ENCODE assay signal across 8 cellular contexts in genomic region chr22:21867528-21868266, GRCh38. TPM values are rescaled to one million over a fixed set of nuclear protein-coding genes. Genes with fewer than 3 reads are reported as not detected.
DNase-seq lines count a peak whose midpoint lies in the region; ATAC-seq and TF ChIP-seq lines count a peak whose summit lies in the region.

Gene MAPK1, minus strand, starts transcription at chr22:21867645. Its CDS starts 205 bp downstream, at chr22:21867440.

- ATAC-seq in foreskin keratinocyte: peak; percentile 91

- no peaks in the 10 kb centered on the region for H3K9me3 ChIP-seq in neuronal stem cell (replicated peaks in 1 of 2; ENCODE audit: control insufficient read depth in 2 of 2, insufficient read depth in 1 of 2, low read depth in 1 of 2, low read length in 2 of 2)

- peak within 1 kb of the TSS; percentile 52 for H2AK5ac ChIP-seq in neuronal stem cell (ENCODE audit: low read depth, low read length)

- no CpG with 5 or more reads among the region's 74 CpGs for WGBS in neuronal stem cell (ENCODE audit: extremely low coverage in 2 of 2, insufficient read length in 2 of 2, insufficient replicate concordance in 1 of 2), 2 donors

- H4K8ac ChIP-seq in neuronal stem cell (ENCODE audit: low read depth, low read length): peak within 1 kb of the TSS; percentile 43

- peak within 1 kb of the TSS; percentile 61 for H3K4me2 ChIP-seq in neuronal stem cell (ENCODE audit: insufficient read depth, low read length, poor library complexity, severe bottlenecking)

- H3K23ac ChIP-seq in neuronal stem cell (ENCODE audit: low read depth, low read length, poor library complexity): peak within 1 kb of the TSS; percentile 100

- H3K27me3 ChIP-seq in foreskin keratinocyte (no peaks in the 10 kb centered on the region), neuronal stem cell (ENCODE audit: control insufficient read depth in 3 of 3, insufficient read depth in 3 of 3, low read depth in 1 of 3, low read length in 3 of 3) (no peaks in the 10 kb centered on the region)

- DNase-seq in ELR (ENCODE audit: low read depth) (peak; percentile 90), GOT3 (lab: John Stamatoyannopoulos, UW) (peak; percentile 76), SHP77 treated with DMSO at 0.1 percent for 48 hours (lab: John Stamatoyannopoulos, UW) (peak; percentile 75), foreskin keratinocyte (peak; percentile 47 to 66), neuronal stem cell (ENCODE audit: low spot score) (peak; percentile 85)
- peak; percentile 93 for DNase-seq in activated gamma-delta T cell treated with anti-CD3 and anti-CD28 coated beads, Interleukin-2, amount 50 U/mL, for 16 hours (ENCODE audit: low read depth)

- peak within 1 kb of the TSS; percentile 95 for H2AFZ ChIP-seq in neuronal stem cell (ENCODE audit: low read length)

- peak within 1 kb of the TSS; percentile 66 for H3K4ac ChIP-seq in neuronal stem cell (ENCODE audit: low read length)

- peak within 1 kb of the TSS; percentile 77 to 100 for H3K4me3 ChIP-seq in neuronal stem cell (ENCODE audit: low read length in 2 of 2)

- H2BK12ac ChIP-seq in neuronal stem cell (ENCODE audit: low read length): peak within 1 kb of the TSS; percentile 73

- H4K91ac ChIP-seq in neuronal stem cell (ENCODE audit: low read depth, low read length, poor library complexity): no peak within 1 kb of the TSS

- H3K36me3 ChIP-seq in neuronal stem cell (replicated peaks in 1 of 2; ENCODE audit: control insufficient read depth in 2 of 2, insufficient read depth in 2 of 2, low read length in 2 of 2): peaks cover 0 to 6% of the 10 kb centered on the region in 2 donors

- H3K27ac ChIP-seq in foreskin keratinocyte: peak within 1 kb of the TSS; percentile 63
- H3K27ac ChIP-seq in neuronal stem cell (replicated peaks; ENCODE audit: low read length): peak within 1 kb of the TSS; percentile 87

- peak within 1 kb of the TSS; percentile 99 for H3K18ac ChIP-seq in neuronal stem cell (ENCODE audit: low read length)

- peaks cover 13% of the 10 kb centered on the region for H3K4me1 ChIP-seq in foreskin keratinocyte
- H3K4me1 ChIP-seq in neuronal stem cell (ENCODE audit: control insufficient read depth in 2 of 2, insufficient read depth in 1 of 2, low read depth in 1 of 2, low read length in 2 of 2): peaks cover 2 to 16% of the 10 kb centered on the region in 2 donors

- no peak within 1 kb of the TSS for H2BK120ac ChIP-seq in neuronal stem cell (ENCODE audit: low read depth, low read length)

- H2BK15ac ChIP-seq in neuronal stem cell (ENCODE audit: low read length): peak within 1 kb of the TSS; percentile 49

- peaks cover 7% of the 10 kb centered on the region for H3K79me1 ChIP-seq in neuronal stem cell (ENCODE audit: low read depth, low read length)

- H3K9ac ChIP-seq in neuronal stem cell (ENCODE audit: low read depth, low read length, poor library complexity): peak within 1 kb of the TSS; percentile 97

- peak within 1 kb of the TSS; percentile 71 for H2BK5ac ChIP-seq in neuronal stem cell (ENCODE audit: low read length)

- TF ChIP-seq CTCF in LNCAP (IDR thresholded peaks at IDR 0.05) (peak; percentile 36; the same call in 1 of the 2 replicates), foreskin keratinocyte (conservative IDR thresholded peaks at IDR 0.05) (peak; percentile 56), subcutaneous adipose tissue (IDR thresholded peaks at IDR 0.05; ENCODE audit: low read depth) (no peak)

- H3K14ac ChIP-seq in neuronal stem cell (ENCODE audit: low read length): peak within 1 kb of the TSS; percentile 99

RNA-seq across cellular contexts. Expression of gene MAPK1, which starts in this region (rescaled TPM):
- total RNA-seq in foreskin keratinocyte: 112 and 117 TPM in 2 replicates
- polyA plus RNA-seq in foreskin keratinocyte: 20.7 and 25.5 TPM in 2 replicates
- 51.0 TPM for polyA plus RNA-seq in neuronal stem cell (2013, experiment 1 of 2)
- polyA plus RNA-seq in neuronal stem cell (2013, experiment 2 of 2): 50.9 TPM
- 10 to 100 TPM; 29.4 to 47.3 (median 33.1) TPM for total RNA-seq in subcutaneous adipose tissue

Comparison
In these comparisons a context has a peak if more than half of its experiments do, and no peak if none do; other contexts are left out.
1. Peak in every context shown above with its lines: DNase-seq, ATAC-seq, H3K4me3 ChIP-seq and H3K27ac ChIP-seq.